In genomic region chr1:171904778-171905449, GRCh38 we compare ENCODE assay signal across 1 cellular context.
TF ChIP-seq lines count a peak whose summit lies in the region.

No MANE protein-coding gene starts in this region.

TF ChIP-seq in GM23338, 12 proteins besides CTCF, POLR2A, EP300 and RAD21 (continued from another document):
- no peak for TF ChIP-seq ZNF462 (CRISPR knock-in tag; IDR thresholded peaks at IDR 0.05)
- no peak for TF ChIP-seq POLR2AphosphoS5 (IDR thresholded peaks at IDR 0.05; ENCODE audit: low read depth)
- no peak for TF ChIP-seq ZNF331 (CRISPR knock-in tag; IDR thresholded peaks at IDR 0.05; ENCODE audit: low read depth)
- no peak for TF ChIP-seq EZH2phosphoT487 (IDR thresholded peaks at IDR 0.05; ENCODE audit: unreplicated experiment)
- no peak for TF ChIP-seq STAT1 (IDR thresholded peaks at IDR 0.05; ENCODE audit: unreplicated experiment)
- TF ChIP-seq NANOG (IDR thresholded peaks at IDR 0.05; ENCODE audit: borderline replicate concordance) = no peak
- TF ChIP-seq EZH2 (IDR thresholded peaks at IDR 0.05; ENCODE audit: low read depth, unreplicated experiment) = no peak
- no peak for TF ChIP-seq ZNF114 (CRISPR knock-in tag; IDR thresholded peaks at IDR 0.05)
